Comparison of ENCODE assay signal across 11 cellular contexts in genomic region chr16:75733305-75734141, GRCh38. TPM values are rescaled to one million over a fixed set of nuclear protein-coding genes. Genes with fewer than 3 reads are reported as not detected.
A peak's percentile ranks its signal among the peaks of the same experiment; 100 is the strongest.
DNase-seq lines count a peak whose midpoint lies in the region; ATAC-seq and TF ChIP-seq lines count a peak whose summit lies in the region.
"Had no signal": no experiment of that assay in that cellular context is flagged by ENCODE, and none has a peak within 500 bp of the region (broad histone marks: within the 10 kb centered on the region; RNA-seq: fewer than 3 reads in every experiment).

No MANE protein-coding gene starts in this region.

- H3K4me3 ChIP-seq in GM23338 = no peak overlapping the region
- H3K4me3 ChIP-seq: skin epidermis had no signal

- DNase-seq in GM23338 (ENCODE audit: low spot score) (no peak), amniotic epithelial cell (ENCODE audit: low read depth) (peak; percentile 25), iris pigment epithelial cell (ENCODE audit: low read depth) (peak; percentile 78), superior temporal gyrus (ENCODE audit: extremely low spot score) (peak; percentile 27), GDM1 (lab: John Stamatoyannopoulos, UW) (no peak), NCI-H526 treated with DMSO at 0.1 percent for 48 hours (lab: John Stamatoyannopoulos, UW) (no peak)
- DNase-seq: activated CD8-positive, alpha-beta memory T cell treated with anti-CD3 and anti-CD28 coated beads, Interleukin-2, amount 50 U/mL, for 4 hours had no signal

- no peaks in the 10 kb centered on the region for H3F3A ChIP-seq in GM23338 (replicated peaks; ENCODE audit: low read depth)

- no peaks in the 10 kb centered on the region for H4K20me1 ChIP-seq in GM23338 (replicated peaks; ENCODE audit: insufficient read depth)

- no peak for ATAC-seq in GM23338
- ATAC-seq in HG02884 (IDR thresholded peaks at IDR 0.05; ENCODE audit: unreplicated experiment) = no peak
- ATAC-seq in HG03159 (IDR thresholded peaks at IDR 0.05; ENCODE audit: unreplicated experiment) = no peak

- H3K27ac ChIP-seq in GM23338 (ENCODE audit: low read depth) = no peak overlapping the region

- H3K4me1 ChIP-seq in GM23338 (ENCODE audit: insufficient read depth) = no peaks in the 10 kb centered on the region

- H2AFZ ChIP-seq in GM23338 = peak overlapping the region; percentile 43; the same call in 1 of the 2 replicates

- no peaks in the 10 kb centered on the region for H3K36me3 ChIP-seq in GM23338 (ENCODE audit: insufficient read depth)

- TF ChIP-seq CTCF in GM23338 (conservative IDR thresholded peaks at IDR 0.05; ENCODE audit: low read depth in 2 of 2) = no peak

- peaks cover 66% of the 10 kb centered on the region for H3K9me3 Mint-ChIP-seq in GM23338

- H3K27ac Mint-ChIP-seq in GM23338 = no peak overlapping the region

- no peak overlapping the region for H3K4me2 ChIP-seq in GM23338

- no peaks in the 10 kb centered on the region for H3K27me3 ChIP-seq in GM23338 (ENCODE audit: insufficient read depth)

- H3K36me3 Mint-ChIP-seq in GM23338 (ENCODE audit: low read depth) = no peaks in the 10 kb centered on the region

- no peaks in the 10 kb centered on the region for H3K27me3 Mint-ChIP-seq in GM23338 (ENCODE audit: insufficient read depth, low read depth, poor library complexity)

- H3K4me3 Mint-ChIP-seq in GM23338 = no peak overlapping the region

- no peaks in the 10 kb centered on the region for H3K9me2 ChIP-seq in GM23338 (ENCODE audit: insufficient read depth)

- no peaks in the 10 kb centered on the region for H3K79me2 ChIP-seq in GM23338 (replicated peaks; ENCODE audit: insufficient read depth)

- H3K4me1 Mint-ChIP-seq in GM23338 = no peaks in the 10 kb centered on the region

TF ChIP-seq in GM23338, 12 proteins besides CTCF, POLR2A, EP300 and RAD21:
- TF ChIP-seq EZH2 (IDR thresholded peaks at IDR 0.05; ENCODE audit: low read depth, unreplicated experiment) (no peak), ETS1 (IDR thresholded peaks at IDR 0.05) (no peak), ZNF462 (CRISPR knock-in tag; IDR thresholded peaks at IDR 0.05) (no peak), POLR2AphosphoS5 (IDR thresholded peaks at IDR 0.05; ENCODE audit: low read depth) (no peak), CREB1 (CRISPR knock-in tag; IDR thresholded peaks at IDR 0.05; ENCODE audit: low read depth) (no peak), EZH2phosphoT487 (IDR thresholded peaks at IDR 0.05; ENCODE audit: unreplicated experiment) (no peak), STAT1 (IDR thresholded peaks at IDR 0.05; ENCODE audit: unreplicated experiment) (no peak)
- TF ChIP-seq, protein P1, sequence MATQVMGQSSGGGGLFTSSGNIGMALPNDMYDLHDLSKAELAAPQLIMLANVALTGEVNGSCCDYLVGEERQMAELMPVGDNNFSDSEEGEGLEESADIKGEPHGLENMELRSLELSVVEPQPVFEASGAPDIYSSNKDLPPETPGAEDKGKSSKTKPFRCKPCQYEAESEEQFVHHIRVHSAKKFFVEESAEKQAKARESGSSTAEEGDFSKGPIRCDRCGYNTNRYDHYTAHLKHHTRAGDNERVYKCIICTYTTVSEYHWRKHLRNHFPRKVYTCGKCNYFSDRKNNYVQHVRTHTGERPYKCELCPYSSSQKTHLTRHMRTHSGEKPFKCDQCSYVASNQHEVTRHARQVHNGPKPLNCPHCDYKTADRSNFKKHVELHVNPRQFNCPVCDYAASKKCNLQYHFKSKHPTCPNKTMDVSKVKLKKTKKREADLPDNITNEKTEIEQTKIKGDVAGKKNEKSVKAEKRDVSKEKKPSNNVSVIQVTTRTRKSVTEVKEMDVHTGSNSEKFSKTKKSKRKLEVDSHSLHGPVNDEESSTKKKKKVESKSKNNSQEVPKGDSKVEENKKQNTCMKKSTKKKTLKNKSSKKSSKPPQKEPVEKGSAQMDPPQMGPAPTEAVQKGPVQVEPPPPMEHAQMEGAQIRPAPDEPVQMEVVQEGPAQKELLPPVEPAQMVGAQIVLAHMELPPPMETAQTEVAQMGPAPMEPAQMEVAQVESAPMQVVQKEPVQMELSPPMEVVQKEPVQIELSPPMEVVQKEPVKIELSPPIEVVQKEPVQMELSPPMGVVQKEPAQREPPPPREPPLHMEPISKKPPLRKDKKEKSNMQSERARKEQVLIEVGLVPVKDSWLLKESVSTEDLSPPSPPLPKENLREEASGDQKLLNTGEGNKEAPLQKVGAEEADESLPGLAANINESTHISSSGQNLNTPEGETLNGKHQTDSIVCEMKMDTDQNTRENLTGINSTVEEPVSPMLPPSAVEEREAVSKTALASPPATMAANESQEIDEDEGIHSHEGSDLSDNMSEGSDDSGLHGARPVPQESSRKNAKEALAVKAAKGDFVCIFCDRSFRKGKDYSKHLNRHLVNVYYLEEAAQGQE (IDR thresholded peaks at IDR 0.05; ENCODE audit: unreplicated experiment) = no peak

RNA-seq across cellular contexts. Expression of gene CPHXL, which starts 7.2 kb away (rescaled TPM):
- total RNA-seq in GM23338 (2014; rRNA removed; shearing (Covaris generic)) = not detected in 2 replicates
- not detected in 2 replicates for polyA plus RNA-seq in GM23338 (2016; fragmentation: Nextera tagmentation; extraction: Ambion mirVana)
- total RNA-seq: epithelial cell of proximal tubule had no signal

RNA-seq across cellular contexts. Expression of gene DUXB, which starts 32.3 kb away (rescaled TPM):
- not detected in 2 replicates for total RNA-seq in GM23338 (2014; rRNA removed; shearing (Covaris generic))
- polyA plus RNA-seq in GM23338 (2016; fragmentation: Nextera tagmentation; extraction: Ambion mirVana) = not detected in 2 replicates
- total RNA-seq: epithelial cell of proximal tubule had no signal

RNA-seq across cellular contexts. Expression of gene CPHXL2, which starts 56.7 kb away (rescaled TPM):
- not detected in 2 replicates for total RNA-seq in GM23338 (2014; rRNA removed; shearing (Covaris generic))
- not detected in 2 replicates for polyA plus RNA-seq in GM23338 (2016; fragmentation: Nextera tagmentation; extraction: Ambion mirVana)
- total RNA-seq: epithelial cell of proximal tubule had no signal

Comparison
In these comparisons a context has a peak if more than half of its experiments do, and no peak if none do; other contexts are left out.
1. DNase-seq: peak in amniotic epithelial cell (single experiment), iris pigment epithelial cell (single experiment) and superior temporal gyrus (single experiment); none in GM23338 (single experiment), GDM1 (single experiment) and NCI-H526 treated with DMSO at 0.1 percent for 48 hours (single experiment).